1 cellular context compared by ENCODE assay signal in the genomic region with DNA sequence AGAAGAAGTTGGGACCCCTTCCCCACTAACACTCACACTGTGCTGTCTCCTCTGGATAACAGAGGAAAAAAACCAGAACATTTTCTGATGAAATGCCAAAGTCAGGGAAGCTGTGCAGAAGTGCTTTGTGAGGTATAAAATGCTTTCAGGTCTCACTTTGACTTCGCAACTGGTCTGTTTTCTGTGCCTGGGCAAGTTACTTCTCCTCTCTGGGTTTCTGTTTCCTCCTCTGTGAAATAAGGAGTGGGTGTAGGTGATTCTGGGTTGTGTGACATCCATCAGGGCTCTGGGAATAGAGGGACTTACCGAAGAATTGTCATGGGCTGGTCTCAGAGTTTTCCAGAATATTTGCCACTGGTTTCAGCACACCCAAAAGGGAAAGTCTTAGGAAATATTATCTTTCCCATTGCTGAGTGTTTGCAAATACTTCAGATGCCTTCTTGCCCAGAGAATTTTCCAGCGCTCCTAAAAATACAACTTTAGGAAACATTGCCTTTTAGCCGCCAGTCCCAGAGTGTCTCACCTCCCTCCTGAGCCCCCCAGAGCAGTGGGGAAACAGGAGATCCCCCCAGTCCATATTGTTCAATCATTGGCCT.
TF ChIP-seq lines count a peak whose summit lies in the region.

No MANE protein-coding gene starts in this region.

TF ChIP-seq in GM12878, 131 proteins besides CTCF, POLR2A, EP300 and RAD21 (continues in another document):
- TF ChIP-seq SMARCA5 (IDR thresholded peaks at IDR 0.05): 0 out of 2 replicates have a peak, but pooled peaks have one; percentile 27
- no peak for TF ChIP-seq LARP7 (IDR thresholded peaks at IDR 0.05)
- TF ChIP-seq NFXL1 (IDR thresholded peaks at IDR 0.05; ENCODE audit: borderline replicate concordance): no peak
- TF ChIP-seq MTA2 (IDR thresholded peaks at IDR 0.05; ENCODE audit: low read depth): peak; percentile 58; the same call in 1 of the 2 replicates
- TF ChIP-seq CBX5 (IDR thresholded peaks at IDR 0.05; ENCODE audit: low read depth): no peak
- TF ChIP-seq RFX5 (IDR thresholded peaks at IDR 0.05; ENCODE audit: low read depth, low read length): no peak
- no peak for TF ChIP-seq CREM (IDR thresholded peaks at IDR 0.05; ENCODE audit: low read depth)
- no peak for TF ChIP-seq NRF1 (conservative IDR thresholded peaks at IDR 0.05; ENCODE audit: low read depth, low read length)
- no peak for TF ChIP-seq TBL1XR1 (IDR thresholded peaks at IDR 0.05; ENCODE audit: low read depth, low read length)
- TF ChIP-seq PML (IDR thresholded peaks at IDR 0.05; ENCODE audit: low read length): no peak
- no peak for TF ChIP-seq SUPT20H (IDR thresholded peaks at IDR 0.05; ENCODE audit: borderline replicate concordance, control insufficient read depth, low read depth, low read length)
- TF ChIP-seq SREBF2 (IDR thresholded peaks at IDR 0.05; ENCODE audit: low read length): no peak
- no peak for TF ChIP-seq SMAD5 (IDR thresholded peaks at IDR 0.05; ENCODE audit: low read depth)
- no peak for TF ChIP-seq NFYA (IDR thresholded peaks at IDR 0.05; ENCODE audit: borderline replicate concordance, low read depth, low read length)
- TF ChIP-seq, protein P1, sequence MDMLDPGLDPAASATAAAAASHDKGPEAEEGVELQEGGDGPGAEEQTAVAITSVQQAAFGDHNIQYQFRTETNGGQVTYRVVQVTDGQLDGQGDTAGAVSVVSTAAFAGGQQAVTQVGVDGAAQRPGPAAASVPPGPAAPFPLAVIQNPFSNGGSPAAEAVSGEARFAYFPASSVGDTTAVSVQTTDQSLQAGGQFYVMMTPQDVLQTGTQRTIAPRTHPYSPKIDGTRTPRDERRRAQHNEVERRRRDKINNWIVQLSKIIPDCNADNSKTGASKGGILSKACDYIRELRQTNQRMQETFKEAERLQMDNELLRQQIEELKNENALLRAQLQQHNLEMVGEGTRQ (IDR thresholded peaks at IDR 0.05; ENCODE audit: borderline replicate concordance, low read depth, low read length): no peak
- peak; percentile 8; the same call in 1 of the 2 replicates for TF ChIP-seq PAX5 (IDR thresholded peaks at IDR 0.05; ENCODE audit: borderline replicate concordance, low read depth, low read length)
- TF ChIP-seq MEF2B (IDR thresholded peaks at IDR 0.05; ENCODE audit: partially characterized antibody, poor library complexity, severe bottlenecking): no peak
- TF ChIP-seq, protein P2, sequence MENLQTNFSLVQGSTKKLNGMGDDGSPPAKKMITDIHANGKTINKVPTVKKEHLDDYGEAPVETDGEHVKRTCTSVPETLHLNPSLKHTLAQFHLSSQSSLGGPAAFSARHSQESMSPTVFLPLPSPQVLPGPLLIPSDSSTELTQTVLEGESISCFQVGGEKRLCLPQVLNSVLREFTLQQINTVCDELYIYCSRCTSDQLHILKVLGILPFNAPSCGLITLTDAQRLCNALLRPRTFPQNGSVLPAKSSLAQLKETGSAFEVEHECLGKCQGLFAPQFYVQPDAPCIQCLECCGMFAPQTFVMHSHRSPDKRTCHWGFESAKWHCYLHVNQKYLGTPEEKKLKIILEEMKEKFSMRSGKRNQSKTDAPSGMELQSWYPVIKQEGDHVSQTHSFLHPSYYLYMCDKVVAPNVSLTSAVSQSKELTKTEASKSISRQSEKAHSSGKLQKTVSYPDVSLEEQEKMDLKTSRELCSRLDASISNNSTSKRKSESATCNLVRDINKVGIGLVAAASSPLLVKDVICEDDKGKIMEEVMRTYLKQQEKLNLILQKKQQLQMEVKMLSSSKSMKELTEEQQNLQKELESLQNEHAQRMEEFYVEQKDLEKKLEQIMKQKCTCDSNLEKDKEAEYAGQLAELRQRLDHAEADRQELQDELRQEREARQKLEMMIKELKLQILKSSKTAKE (IDR thresholded peaks at IDR 0.05; ENCODE audit: low read depth, poor library complexity, severe bottlenecking): peak; percentile 28
- TF ChIP-seq TCF3 (IDR thresholded peaks at IDR 0.05; ENCODE audit: borderline replicate concordance, insufficient read depth, low read depth, low read length): no peak
- TF ChIP-seq PKNOX1 (IDR thresholded peaks at IDR 0.05): no peak
- no peak for TF ChIP-seq RB1 (IDR thresholded peaks at IDR 0.05; ENCODE audit: borderline replicate concordance)
- TF ChIP-seq BACH1 (IDR thresholded peaks at IDR 0.05; ENCODE audit: borderline replicate concordance): no peak
- TF ChIP-seq, protein P3, sequence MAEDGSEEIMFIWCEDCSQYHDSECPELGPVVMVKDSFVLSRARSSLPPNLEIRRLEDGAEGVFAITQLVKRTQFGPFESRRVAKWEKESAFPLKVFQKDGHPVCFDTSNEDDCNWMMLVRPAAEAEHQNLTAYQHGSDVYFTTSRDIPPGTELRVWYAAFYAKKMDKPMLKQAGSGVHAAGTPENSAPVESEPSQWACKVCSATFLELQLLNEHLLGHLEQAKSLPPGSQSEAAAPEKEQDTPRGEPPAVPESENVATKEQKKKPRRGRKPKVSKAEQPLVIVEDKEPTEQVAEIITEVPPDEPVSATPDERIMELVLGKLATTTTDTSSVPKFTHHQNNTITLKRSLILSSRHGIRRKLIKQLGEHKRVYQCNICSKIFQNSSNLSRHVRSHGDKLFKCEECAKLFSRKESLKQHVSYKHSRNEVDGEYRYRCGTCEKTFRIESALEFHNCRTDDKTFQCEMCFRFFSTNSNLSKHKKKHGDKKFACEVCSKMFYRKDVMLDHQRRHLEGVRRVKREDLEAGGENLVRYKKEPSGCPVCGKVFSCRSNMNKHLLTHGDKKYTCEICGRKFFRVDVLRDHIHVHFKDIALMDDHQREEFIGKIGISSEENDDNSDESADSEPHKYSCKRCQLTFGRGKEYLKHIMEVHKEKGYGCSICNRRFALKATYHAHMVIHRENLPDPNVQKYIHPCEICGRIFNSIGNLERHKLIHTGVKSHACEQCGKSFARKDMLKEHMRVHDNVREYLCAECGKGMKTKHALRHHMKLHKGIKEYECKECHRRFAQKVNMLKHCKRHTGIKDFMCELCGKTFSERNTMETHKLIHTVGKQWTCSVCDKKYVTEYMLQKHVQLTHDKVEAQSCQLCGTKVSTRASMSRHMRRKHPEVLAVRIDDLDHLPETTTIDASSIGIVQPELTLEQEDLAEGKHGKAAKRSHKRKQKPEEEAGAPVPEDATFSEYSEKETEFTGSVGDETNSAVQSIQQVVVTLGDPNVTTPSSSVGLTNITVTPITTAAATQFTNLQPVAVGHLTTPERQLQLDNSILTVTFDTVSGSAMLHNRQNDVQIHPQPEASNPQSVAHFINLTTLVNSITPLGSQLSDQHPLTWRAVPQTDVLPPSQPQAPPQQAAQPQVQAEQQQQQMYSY (CRISPR knock-in tag; IDR thresholded peaks at IDR 0.05): no peak
- no peak for TF ChIP-seq NBN (IDR thresholded peaks at IDR 0.05)
- TF ChIP-seq BRCA1 (IDR thresholded peaks at IDR 0.05; ENCODE audit: low read depth, low read length): no peak
- no peak for TF ChIP-seq ETV6 (conservative IDR thresholded peaks at IDR 0.05 in 1 of 2, IDR thresholded peaks at IDR 0.05 in 1 of 2; ENCODE audit: borderline replicate concordance in 1 of 2, low read depth in 1 of 2)
- no peak for TF ChIP-seq MYB (IDR thresholded peaks at IDR 0.05; ENCODE audit: borderline replicate concordance, low read depth, low read length)
- no peak for TF ChIP-seq ZSCAN29 (IDR thresholded peaks at IDR 0.05)
- no peak for TF ChIP-seq IRF3 (IDR thresholded peaks at IDR 0.05)
- no peak for TF ChIP-seq ESRRA (IDR thresholded peaks at IDR 0.05; ENCODE audit: low read length)
- no peak for TF ChIP-seq MEF2A (IDR thresholded peaks at IDR 0.05; ENCODE audit: insufficient read depth, low read depth, low read length)
- TF ChIP-seq YY1 (IDR thresholded peaks at IDR 0.05; ENCODE audit: low read depth, low read length): no peak
- TF ChIP-seq ZBED1 (IDR thresholded peaks at IDR 0.05; ENCODE audit: borderline replicate concordance): no peak
- no peak for TF ChIP-seq ATF2 (IDR thresholded peaks at IDR 0.05; ENCODE audit: low read length)
- TF ChIP-seq, protein P4, sequence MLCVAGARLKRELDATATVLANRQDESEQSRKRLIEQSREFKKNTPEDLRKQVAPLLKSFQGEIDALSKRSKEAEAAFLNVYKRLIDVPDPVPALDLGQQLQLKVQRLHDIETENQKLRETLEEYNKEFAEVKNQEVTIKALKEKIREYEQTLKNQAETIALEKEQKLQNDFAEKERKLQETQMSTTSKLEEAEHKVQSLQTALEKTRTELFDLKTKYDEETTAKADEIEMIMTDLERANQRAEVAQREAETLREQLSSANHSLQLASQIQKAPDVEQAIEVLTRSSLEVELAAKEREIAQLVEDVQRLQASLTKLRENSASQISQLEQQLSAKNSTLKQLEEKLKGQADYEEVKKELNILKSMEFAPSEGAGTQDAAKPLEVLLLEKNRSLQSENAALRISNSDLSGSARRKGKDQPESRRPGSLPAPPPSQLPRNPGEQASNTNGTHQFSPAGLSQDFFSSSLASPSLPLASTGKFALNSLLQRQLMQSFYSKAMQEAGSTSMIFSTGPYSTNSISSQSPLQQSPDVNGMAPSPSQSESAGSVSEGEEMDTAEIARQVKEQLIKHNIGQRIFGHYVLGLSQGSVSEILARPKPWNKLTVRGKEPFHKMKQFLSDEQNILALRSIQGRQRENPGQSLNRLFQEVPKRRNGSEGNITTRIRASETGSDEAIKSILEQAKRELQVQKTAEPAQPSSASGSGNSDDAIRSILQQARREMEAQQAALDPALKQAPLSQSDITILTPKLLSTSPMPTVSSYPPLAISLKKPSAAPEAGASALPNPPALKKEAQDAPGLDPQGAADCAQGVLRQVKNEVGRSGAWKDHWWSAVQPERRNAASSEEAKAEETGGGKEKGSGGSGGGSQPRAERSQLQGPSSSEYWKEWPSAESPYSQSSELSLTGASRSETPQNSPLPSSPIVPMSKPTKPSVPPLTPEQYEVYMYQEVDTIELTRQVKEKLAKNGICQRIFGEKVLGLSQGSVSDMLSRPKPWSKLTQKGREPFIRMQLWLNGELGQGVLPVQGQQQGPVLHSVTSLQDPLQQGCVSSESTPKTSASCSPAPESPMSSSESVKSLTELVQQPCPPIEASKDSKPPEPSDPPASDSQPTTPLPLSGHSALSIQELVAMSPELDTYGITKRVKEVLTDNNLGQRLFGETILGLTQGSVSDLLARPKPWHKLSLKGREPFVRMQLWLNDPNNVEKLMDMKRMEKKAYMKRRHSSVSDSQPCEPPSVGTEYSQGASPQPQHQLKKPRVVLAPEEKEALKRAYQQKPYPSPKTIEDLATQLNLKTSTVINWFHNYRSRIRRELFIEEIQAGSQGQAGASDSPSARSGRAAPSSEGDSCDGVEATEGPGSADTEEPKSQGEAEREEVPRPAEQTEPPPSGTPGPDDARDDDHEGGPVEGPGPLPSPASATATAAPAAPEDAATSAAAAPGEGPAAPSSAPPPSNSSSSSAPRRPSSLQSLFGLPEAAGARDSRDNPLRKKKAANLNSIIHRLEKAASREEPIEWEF (IDR thresholded peaks at IDR 0.05; ENCODE audit: insufficient replicate concordance, low read depth, low read length): no peak
- TF ChIP-seq, protein P5, sequence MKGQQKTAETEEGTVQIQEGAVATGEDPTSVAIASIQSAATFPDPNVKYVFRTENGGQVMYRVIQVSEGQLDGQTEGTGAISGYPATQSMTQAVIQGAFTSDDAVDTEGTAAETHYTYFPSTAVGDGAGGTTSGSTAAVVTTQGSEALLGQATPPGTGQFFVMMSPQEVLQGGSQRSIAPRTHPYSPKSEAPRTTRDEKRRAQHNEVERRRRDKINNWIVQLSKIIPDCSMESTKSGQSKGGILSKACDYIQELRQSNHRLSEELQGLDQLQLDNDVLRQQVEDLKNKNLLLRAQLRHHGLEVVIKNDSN (IDR thresholded peaks at IDR 0.05; ENCODE audit: borderline replicate concordance, extremely low read length, insufficient read depth, low read depth, low read length): no peak
- no peak for TF ChIP-seq SUZ12 (IDR thresholded peaks at IDR 0.05; ENCODE audit: unreplicated experiment)
- no peak for TF ChIP-seq POLR2AphosphoS5 (IDR thresholded peaks at IDR 0.05; ENCODE audit: low read length)
- TF ChIP-seq DPF2 (IDR thresholded peaks at IDR 0.05): peak; percentile 68; the same call in 1 of the 2 replicates
- TF ChIP-seq GATAD2B (conservative IDR thresholded peaks at IDR 0.05; ENCODE audit: low read depth): no peak; the same call in 1 of the 2 replicates
